19 cellular contexts compared by ENCODE assay signal in genomic region chr22:20061481-20061861, GRCh38. TPM values are rescaled to one million over a fixed set of nuclear protein-coding genes. Genes with fewer than 3 reads are reported as not detected.
DNase-seq lines count a peak whose midpoint lies in the region; ATAC-seq and TF ChIP-seq lines count a peak whose summit lies in the region.
"Had no signal": no experiment of that assay in that cellular context is flagged by ENCODE, and none has a peak within 500 bp of the region (broad histone marks: within the 10 kb centered on the region; RNA-seq: fewer than 3 reads in every experiment).

No MANE protein-coding gene starts in this region.

- H3K4me3 ChIP-seq in MG63 (no peak overlapping the region), fibroblast of mammary gland (ENCODE audit: control insufficient read depth, low read depth, low read length) (no peak overlapping the region), skeletal muscle satellite cell (ENCODE audit: low read length) (no peak overlapping the region)
- H3K4me3 ChIP-seq: ovary, upper lobe of left lung had no signal

- DNase-seq in NCI-H2171 treated with DMSO at 0.1 percent for 48 hours (lab: John Stamatoyannopoulos, UW): peak; percentile 6
- no peak for DNase-seq in NCI-H2171 (lab: John Stamatoyannopoulos, UW)
- peak; percentile 57 for DNase-seq in MG63
- peak; percentile 57 for DNase-seq in fibroblast of mammary gland (ENCODE audit: low read depth)
- DNase-seq: 8988T; activated CD4-positive, alpha-beta T cell treated with anti-CD3 and anti-CD28 coated beads for 1 hour; activated naive CD4-positive, alpha-beta T cell treated with anti-CD3 and anti-CD28 coated beads, Interleukin-2, amount 50 U/mL, for 16 hours; DND-41; left colon; NCI-H1694; NCI-H446 treated with DMSO at 0.1 percent for 48 hours; ovary; stimulated activated naive CD4-positive, alpha-beta T cell treated with Interleukin-2 at 50 U/mL for 16 hours; T1000; upper lobe of left lung had no signal

- H3K36me3 ChIP-seq in MG63 (peaks cover 11% of the 10 kb centered on the region; the same call in 1 of the 2 replicates), skeletal muscle satellite cell (ENCODE audit: insufficient read depth, low read length) (peaks cover 48% of the 10 kb centered on the region)
- H3K36me3 ChIP-seq: ovary had no signal

- H3K9me3 ChIP-seq in MG63 (no peaks in the 10 kb centered on the region), skeletal muscle satellite cell (replicated peaks; ENCODE audit: low read length) (no peaks in the 10 kb centered on the region)
- H3K9me3 ChIP-seq: ovary, upper lobe of left lung had no signal

- no peak for TF ChIP-seq CTCF in fibroblast of mammary gland (conservative IDR thresholded peaks at IDR 0.05; ENCODE audit: control insufficient read depth, insufficient read depth, low read depth, low read length)

- ATAC-seq in GM19035 (IDR thresholded peaks at IDR 0.05; ENCODE audit: unreplicated experiment) (no peak), GM18858 (IDR thresholded peaks at IDR 0.05; ENCODE audit: unreplicated experiment) (no peak), GM19455 (IDR thresholded peaks at IDR 0.05; ENCODE audit: unreplicated experiment) (no peak)
- ATAC-seq: left colon had no signal

- H3K4me1 ChIP-seq in skeletal muscle satellite cell (ENCODE audit: control insufficient read depth, insufficient read depth, low read length): peaks cover 25% of the 10 kb centered on the region
- H3K4me1 ChIP-seq: upper lobe of left lung had no signal

- H3K27me3 ChIP-seq in MG63: no peaks in the 10 kb centered on the region
- no peaks in the 10 kb centered on the region for H3K27me3 ChIP-seq in skeletal muscle satellite cell (ENCODE audit: control insufficient read depth, insufficient read depth, low read length)
- H3K27me3 ChIP-seq: ovary, upper lobe of left lung had no signal

- peak overlapping the region; percentile 13 for H3K4me2 ChIP-seq in skeletal muscle satellite cell (ENCODE audit: low read length)

- no peak overlapping the region for H3K9ac ChIP-seq in skeletal muscle satellite cell (ENCODE audit: low read depth, low read length)

RNA-seq across cellular contexts. Expression of gene DGCR8, which starts 18.6 kb away (rescaled TPM):
- 16.3 and 31.0 TPM in 2 replicates for total RNA-seq in MG63 (2014; rRNA removed; shearing (Covaris generic); ENCODE audit: low replicate concordance)
- total RNA-seq in skeletal muscle satellite cell (2012; rRNA removed): 22.3 and 23.6 TPM in 2 replicates

RNA-seq across cellular contexts. Expression of gene TANGO2, which starts 40.6 kb away (rescaled TPM):
- total RNA-seq in MG63 (2014; rRNA removed; shearing (Covaris generic); ENCODE audit: low replicate concordance): 21.0 and 54.2 TPM in 2 replicates
- 43.0 and 50.2 TPM in 2 replicates for total RNA-seq in skeletal muscle satellite cell (2012; rRNA removed)

RNA-seq across cellular contexts. Expression of gene ARVCF, which starts 44.8 kb away (rescaled TPM):
- total RNA-seq in MG63 (2014; rRNA removed; shearing (Covaris generic); ENCODE audit: low replicate concordance): 2.2 and 3.8 TPM in 2 replicates
- 2.8 and 6.6 TPM in 2 replicates for total RNA-seq in skeletal muscle satellite cell (2012; rRNA removed)

RNA-seq across cellular contexts. Expression of gene RANBP1, which starts 54.4 kb away (rescaled TPM):
- total RNA-seq in MG63 (2014; rRNA removed; shearing (Covaris generic); ENCODE audit: low replicate concordance): 841 and 1,160 TPM in 2 replicates
- 325 and 449 TPM in 2 replicates for total RNA-seq in skeletal muscle satellite cell (2012; rRNA removed)

RNA-seq across cellular contexts. Expression of gene TRMT2A, which starts 55.6 kb away (rescaled TPM):
- total RNA-seq in MG63 (2014; rRNA removed; shearing (Covaris generic); ENCODE audit: low replicate concordance): 39.4 and 43.4 TPM in 2 replicates
- total RNA-seq in skeletal muscle satellite cell (2012; rRNA removed): 34.2 and 43.9 TPM in 2 replicates
